In the genomic region with DNA sequence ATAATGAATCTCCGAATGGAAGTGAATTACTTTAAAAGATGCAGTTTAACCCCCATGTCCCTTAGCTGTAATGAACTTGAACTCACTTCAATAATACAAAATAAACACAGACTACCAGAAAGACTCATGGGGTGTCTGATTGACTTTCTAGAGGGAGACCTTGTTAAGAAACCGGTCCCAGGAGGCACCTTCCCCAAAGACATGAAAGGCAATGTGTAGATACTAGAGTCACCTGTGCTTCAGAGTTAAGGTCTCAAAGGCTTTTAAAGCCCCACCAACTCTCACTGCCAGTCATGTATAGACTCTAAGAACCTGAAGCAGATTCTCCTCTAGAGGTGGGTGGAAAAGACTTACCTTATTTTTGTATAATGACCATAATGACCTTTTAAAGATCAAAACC, we compare ENCODE assay signal across 31 cellular contexts. TPM values are rescaled to one million over a fixed set of nuclear protein-coding genes. Genes with fewer than 3 reads are reported as not detected.
"Had no signal": no experiment of that assay in that cellular context is flagged by ENCODE, and none has a peak within 500 bp of the region (broad histone marks: within the 10 kb centered on the region; RNA-seq: fewer than 3 reads in every experiment).

OR8J1 (plus strand) TSS at position 301 of the 400 bp plus-strand sequence. CDS start 5,956 bp downstream, outside the sequence.

- H3K27me3 Mint-ChIP-seq: stimulated activated memory B cell treated with anti-CD40 and anti-IgM and Interleukin-4, amounts not matched to agents 10 μg/mL and 1 μg/mL and 100 μg/mL, for 72 hours; stimulated activated naive CD8-positive, alpha-beta T cell treated with anti-CD3 and anti-CD28 coated beads, Interleukin-15, amount 100 ng/mL, for 72 hours; stimulated activated naive CD8-positive, alpha-beta T cell treated with anti-CD3 and anti-CD28 coated beads, Interleukin-15, Interleukin-2, amounts not matched to agents 100 ng/mL and 50 ng/mL, for 24 hours; type B pancreatic cell had no signal

- H3K9me3 Mint-ChIP-seq: stimulated activated naive CD8-positive, alpha-beta T cell treated with anti-CD3 and anti-CD28 coated beads, Interleukin-15, Interleukin-2, amounts not matched to agents 100 ng/mL and 50 ng/mL, for 24 hours; type B pancreatic cell had no signal

- DNase-seq: stimulated activated CD4-positive, alpha-beta T cell treated with anti-CD3 and anti-CD28 coated beads, Interleukin-2, amount 100 ng/mL, for 48 hours; stimulated activated CD4-positive, alpha-beta T cell treated with anti-CD3 and anti-CD28 coated beads, Interleukin-4, amount 100 ng/mL, for 1 hour; stimulated activated CD4-positive, alpha-beta T cell treated with anti-CD3 and anti-CD28 coated beads, Interleukin-4, amount 100 ng/mL, for 24 hours; stimulated activated CD4-positive, alpha-beta T cell treated with anti-CD3 and anti-CD28 coated beads, Interleukin-4, amount 100 ng/mL, for 4 hours; stimulated activated CD8-positive, alpha-beta memory T cell treated with anti-CD3 and anti-CD28 coated beads, Interleukin-4, amount 100 ng/mL, for 48 hours; stimulated activated naive CD4-positive, alpha-beta T cell; stimulated activated naive CD4-positive, alpha-beta T cell treated with Interleukin-2 at 50 U/mL for 16 hours; stimulated activated naive CD8-positive, alpha-beta T cell treated with anti-CD3 and anti-CD28 coated beads, Interleukin-15, amount 100 ng/mL, for 72 hours; stimulated activated naive CD8-positive, alpha-beta T cell treated with anti-CD3 and anti-CD28 coated beads, Interleukin-15, Interleukin-2, amounts not matched to agents 100 U/mL and 50 U/mL, for 24 hours; stomach; substantia nigra; testis; thyroid gland; tibial artery; transverse colon; trophoblast cell; upper lobe of left lung; upper lobe of right lung; uterus had no signal

- ATAC-seq: stimulated activated effector memory CD8-positive, alpha-beta T cell treated with anti-CD3 and anti-CD28 coated beads, Interleukin-12 subunit alpha, Interleukin-12 subunit beta, amount 100 ng/mL, for 72 hours; stimulated activated memory B cell treated with anti-CD40 and anti-IgM and Interleukin-4, amounts not matched to agents 10 μg/mL and 1 μg/mL and 100 μg/mL, for 72 hours; stimulated activated naive CD8-positive, alpha-beta T cell treated with anti-CD3 and anti-CD28 coated beads, Interleukin-15, amount 100 ng/mL, for 72 hours; stimulated activated naive CD8-positive, alpha-beta T cell treated with anti-CD3 and anti-CD28 coated beads, Interleukin-15, Interleukin-2, amounts not matched to agents 100 U/mL and 50 U/mL, for 24 hours; upper lobe of right lung had no signal

- H3K4me3 Mint-ChIP-seq: stimulated activated effector memory CD8-positive, alpha-beta T cell treated with anti-CD3 and anti-CD28 coated beads, Interleukin-12 subunit alpha, Interleukin-12 subunit beta, amount 100 ng/mL, for 72 hours; stimulated activated memory B cell treated with anti-CD40 and anti-IgM and Interleukin-4, amounts not matched to agents 10 μg/mL and 1 μg/mL and 100 μg/mL, for 72 hours; stimulated activated naive CD8-positive, alpha-beta T cell treated with anti-CD3 and anti-CD28 coated beads, Interleukin-15, amount 100 ng/mL, for 72 hours; stimulated activated naive CD8-positive, alpha-beta T cell treated with anti-CD3 and anti-CD28 coated beads, Interleukin-15, Interleukin-2, amounts not matched to agents 100 ng/mL and 50 ng/mL, for 24 hours; type B pancreatic cell had no signal

- H3K4me1 Mint-ChIP-seq: stimulated activated effector memory CD8-positive, alpha-beta T cell treated with anti-CD3 and anti-CD28 coated beads, Interleukin-12 subunit alpha, Interleukin-12 subunit beta, amount 100 ng/mL, for 72 hours; stimulated activated memory B cell treated with anti-CD40 and anti-IgM and Interleukin-4, amounts not matched to agents 10 μg/mL and 1 μg/mL and 100 μg/mL, for 72 hours; stimulated activated naive CD8-positive, alpha-beta T cell treated with anti-CD3 and anti-CD28 coated beads, Interleukin-15, amount 100 ng/mL, for 72 hours had no signal

- H3K36me3 Mint-ChIP-seq: stimulated activated effector memory CD8-positive, alpha-beta T cell treated with anti-CD3 and anti-CD28 coated beads, Interleukin-12 subunit alpha, Interleukin-12 subunit beta, amount 100 ng/mL, for 72 hours; stimulated activated memory B cell treated with anti-CD40 and anti-IgM and Interleukin-4, amounts not matched to agents 10 μg/mL and 1 μg/mL and 100 μg/mL, for 72 hours; type B pancreatic cell had no signal

- H3K27ac Mint-ChIP-seq: stimulated activated effector memory CD8-positive, alpha-beta T cell treated with anti-CD3 and anti-CD28 coated beads, Interleukin-12 subunit alpha, Interleukin-12 subunit beta, amount 100 ng/mL, for 72 hours; stimulated activated memory B cell treated with anti-CD40 and anti-IgM and Interleukin-4, amounts not matched to agents 10 μg/mL and 1 μg/mL and 100 μg/mL, for 72 hours; stimulated activated naive CD8-positive, alpha-beta T cell treated with anti-CD3 and anti-CD28 coated beads, Interleukin-15, amount 100 ng/mL, for 72 hours; stimulated activated naive CD8-positive, alpha-beta T cell treated with anti-CD3 and anti-CD28 coated beads, Interleukin-15, Interleukin-2, amounts not matched to agents 100 ng/mL and 50 ng/mL, for 24 hours; type B pancreatic cell had no signal

RNA-seq across cellular contexts. Expression of gene OR8J1, which starts in this region (rescaled TPM):
- total RNA-seq: stomach, subcutaneous adipose tissue, suprapubic skin, temporal lobe, testis, thoracic aorta, thyroid gland, tibial nerve, transverse colon, upper lobe of left lung, upper lobe of right lung, ureter, urinary bladder, uterus, vagina had no signal
